ENCODE assay signal across 1 cellular context in genomic region chr4:153344131-153345010, GRCh38.
TF ChIP-seq lines count a peak whose summit lies in the region.

Gene MND1, plus strand, starts transcription at chr4:153344688. Its CDS starts 50 bp downstream, at chr4:153344738.

TF ChIP-seq in HepG2, 621 proteins besides CTCF, POLR2A, EP300 and RAD21 (continued from another document and continues in another):
- TF ChIP-seq ZXDC (CRISPR knock-in tag; IDR thresholded peaks at IDR 0.05) (no peak), ZNF18 (CRISPR knock-in tag; IDR thresholded peaks at IDR 0.05; ENCODE audit: insufficient replicate concordance) (no peak), IRF9 (CRISPR knock-in tag; IDR thresholded peaks at IDR 0.05; ENCODE audit: borderline replicate concordance) (peak; percentile 88; the same call in 1 of the 2 replicates), DZIP1 (CRISPR knock-in tag; IDR thresholded peaks at IDR 0.05) (peak; percentile 29; the same call in 1 of the 2 replicates), FOXC1 (CRISPR knock-in tag; IDR thresholded peaks at IDR 0.05; ENCODE audit: borderline replicate concordance) (no peak), ZNF326 (CRISPR knock-in tag; IDR thresholded peaks at IDR 0.05; ENCODE audit: borderline replicate concordance) (no peak), SNAI1 (CRISPR knock-in tag; IDR thresholded peaks at IDR 0.05; ENCODE audit: borderline replicate concordance) (no peak), ZNF343 (CRISPR knock-in tag; IDR thresholded peaks at IDR 0.05) (peak; percentile 81; the same call in 1 of the 2 replicates), ISX (CRISPR knock-in tag; conservative IDR thresholded peaks at IDR 0.05) (peak; percentile 79; the same call in 1 of the 2 replicates), ZNF761 (CRISPR knock-in tag; conservative IDR thresholded peaks at IDR 0.05) (no peak; the same call in 1 of the 2 replicates), ZNF646 (CRISPR knock-in tag; IDR thresholded peaks at IDR 0.05) (0 out of 2 replicates have a peak, but pooled peaks have one; percentile 29), SPEN (CRISPR knock-in tag; IDR thresholded peaks at IDR 0.05; ENCODE audit: low read depth) (peak; percentile 67), HNRNPK (IDR thresholded peaks at IDR 0.05; ENCODE audit: low read depth, low read length, poor library complexity, severe bottlenecking) (peak; percentile 71), ZNF142 (CRISPR knock-in tag; IDR thresholded peaks at IDR 0.05) (peak; percentile 89), MIER2 (CRISPR knock-in tag; IDR thresholded peaks at IDR 0.05) (no peak), ZNF850 (CRISPR knock-in tag; conservative IDR thresholded peaks at IDR 0.05) (no peak), SMAD3 (CRISPR knock-in tag; IDR thresholded peaks at IDR 0.05) (no peak), TRIM22 (IDR thresholded peaks at IDR 0.05) (no peak), ZNF503 (CRISPR knock-in tag; IDR thresholded peaks at IDR 0.05) (peak; percentile 67), MAFK (conservative IDR thresholded peaks at IDR 0.05 in 1 of 2, IDR thresholded peaks at IDR 0.05 in 1 of 2; ENCODE audit: low read length in 2 of 2) (no peak), ZSCAN22 (CRISPR knock-in tag; IDR thresholded peaks at IDR 0.05) (no peak)
